Comparison of ENCODE assay signal across 9 cellular contexts in genomic region chr9:512555-513272, GRCh38.
"Had no signal": no experiment of that assay in that cellular context is flagged by ENCODE, and none has a peak within 500 bp of the region (broad histone marks: within the 10 kb centered on the region; RNA-seq: fewer than 3 reads in every experiment).

No MANE protein-coding gene starts in this region.

- H3K36me3 ChIP-seq: sigmoid colon had no signal

- H3K4me3 ChIP-seq: sigmoid colon had no signal

- H3K9me3 ChIP-seq: sigmoid colon had no signal

- H3K27ac ChIP-seq: sigmoid colon had no signal

- DNase-seq: activated CD4-positive, alpha-beta T cell treated with anti-CD3 and anti-CD28 coated beads, Interleukin-2, amount 50 U/mL, for 1 hour; activated effector memory CD4-positive, alpha-beta T cell treated with Interleukin-2 at 50 U/mL for 16 hours; amygdala; dermis blood vessel endothelial cell; hippocampal formation; sigmoid colon; stimulated activated CD4-positive, alpha-beta T cell treated with anti-CD3 and anti-CD28 coated beads, Interleukin-2, amount 100 ng/mL, for 24 hours; stimulated activated naive CD4-positive, alpha-beta T cell; substantia nigra had no signal
